Comparison of ENCODE assay signal across 8 cellular contexts in the genomic region with DNA sequence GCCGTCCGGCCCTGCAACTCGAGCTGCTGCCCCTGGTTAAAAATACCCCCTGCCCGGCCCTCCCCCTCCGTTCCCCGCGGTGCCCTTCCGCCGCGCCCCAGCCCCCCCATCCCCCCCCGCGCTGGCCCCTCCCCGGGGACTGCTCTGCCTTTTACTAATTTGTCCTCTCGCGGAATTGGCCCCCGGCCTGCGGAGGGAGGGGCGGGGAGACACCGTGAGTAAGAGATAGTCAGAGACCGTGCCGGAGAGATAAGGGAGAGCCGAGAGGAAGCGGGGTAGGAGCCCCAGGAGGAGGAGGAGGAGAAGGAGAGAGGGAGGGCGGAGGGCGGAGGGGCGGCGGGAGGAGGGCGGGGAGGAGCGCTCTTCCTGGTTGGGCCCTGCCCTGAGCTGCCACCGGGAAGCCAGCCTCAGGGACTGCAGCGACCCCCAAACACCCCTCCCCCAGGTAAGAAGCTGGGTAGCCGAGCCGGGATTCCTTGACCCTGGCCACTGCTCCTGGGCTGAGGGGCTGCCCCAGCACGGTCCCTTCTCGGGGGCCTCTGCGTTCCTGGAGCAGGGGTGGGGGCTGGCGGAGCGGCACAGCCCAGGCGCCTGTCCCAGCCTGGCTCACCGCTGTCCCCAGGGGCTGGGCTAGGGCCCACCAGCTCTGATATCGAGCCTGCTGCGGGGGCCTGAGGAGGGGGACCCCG. TPM values are rescaled to one million over a fixed set of nuclear protein-coding genes. Genes with fewer than 3 reads are reported as not detected.
DNase-seq lines count a peak whose midpoint lies in the region; ATAC-seq and TF ChIP-seq lines count a peak whose summit lies in the region.

A gene (plus strand): TSS at position 360 of the 689 bp plus-strand sequence. CDS start 774 bp downstream, outside the sequence.

- CTCF ChIA-PET in PC-3 (lab: Charles Lee), result interaction anchor here (0.7 to 1.2 kb wide), 2 partner anchors 47 to 404 kb away, joined by 3 to 4 read pairs; no protein-coding TSS in a partner anchor

- peak within 1 kb of the TSS; percentile 87 for H3K9ac ChIP-seq in PC-3 (ENCODE audit: low read length)
- H3K9ac ChIP-seq in mucosa of rectum (ENCODE audit: low read depth in 1 of 2, low read length in 2 of 2), result peak within 1 kb of the TSS; percentile 95 to 97

- no TSS peak for BruUV-seq in PC-3 (replicated peaks; lab: Mats Ljungman, UMichigan)

- no peaks in the 10 kb centered on the region for H3K9me3 ChIP-seq in PC-3 (ENCODE audit: low read length)
- no peaks in the 10 kb centered on the region for H3K9me3 ChIP-seq in mucosa of rectum (ENCODE audit: control insufficient read depth in 2 of 2, low read length in 2 of 2)

- H3K4me2 ChIP-seq in PC-3 (ENCODE audit: low read length), result peak within 1 kb of the TSS; percentile 99

- H3K79me2 ChIP-seq in PC-3 (ENCODE audit: low read length), result peaks cover 68% of the 10 kb centered on the region

- peaks cover 20% of the 10 kb centered on the region for H3K36me3 ChIP-seq in PC-3 (ENCODE audit: low read depth, low read length)
- peaks cover 17 to 29% of the 10 kb centered on the region in 2 donors for H3K36me3 ChIP-seq in mucosa of rectum (ENCODE audit: control insufficient read depth in 2 of 2, insufficient read depth in 2 of 2, low read length in 2 of 2)

- peaks cover 4% of the 10 kb centered on the region; the same call in 1 of the 2 replicates for H4K20me1 ChIP-seq in PC-3 (ENCODE audit: low read length)

- ATAC-seq in GM19043 (IDR thresholded peaks at IDR 0.05; ENCODE audit: low read depth, unreplicated experiment) (peak; percentile 27), PC-3 (peak; percentile 70)

- H3K27ac ChIP-seq in HL-60 (replicated peaks), result peak within 1 kb of the TSS; percentile 70
- H3K27ac ChIP-seq in PC-3 (ENCODE audit: low read length), result peak within 1 kb of the TSS; percentile 69
- peak within 1 kb of the TSS; percentile 97 for H3K27ac ChIP-seq in epithelial cell of prostate
- peak within 1 kb of the TSS; percentile 89 to 96 for H3K27ac ChIP-seq in mucosa of rectum (ENCODE audit: low read depth in 2 of 2, low read length in 2 of 2)

- intact Hi-C loops in PC-3 (cut with micrococcal nuclease), result loop anchor here (1.0 to 10.0 kb wide), 4 partner anchors 46 to 133 kb away; a partner anchor contains a TSS

- H3K9me2 ChIP-seq in PC-3 (replicated peaks; ENCODE audit: low read length), result no peaks in the 10 kb centered on the region

- H3K27me3 ChIP-seq in HL-60 (ENCODE audit: insufficient read depth, poor library complexity, severe bottlenecking) (no peaks in the 10 kb centered on the region), PC-3 (ENCODE audit: low read length) (no peaks in the 10 kb centered on the region), mucosa of rectum (ENCODE audit: control insufficient read depth in 2 of 2, insufficient read depth in 2 of 2, low read length in 2 of 2) (no peaks in the 10 kb centered on the region)

- H3K4me3 ChIP-seq in HL-60 (replicated peaks; ENCODE audit: insufficient read depth, low read length) (peak within 1 kb of the TSS; percentile 97), PC-3 (ENCODE audit: low read length) (peak within 1 kb of the TSS; percentile 92), mucosa of rectum (ENCODE audit: low read length in 2 of 2) (peak within 1 kb of the TSS; percentile 90 to 96)

- peak within 1 kb of the TSS; percentile 95 for H2AFZ ChIP-seq in PC-3 (ENCODE audit: low read length)

- POLR2A ChIA-PET in PC-3 (lab: Charles Lee; ENCODE audit: unreplicated experiment), result interaction anchor here (2.0 kb wide), 1 partner anchor 47 kb away, joined by 12 read pairs; a partner anchor contains a TSS

- TF ChIP-seq CTCF in HL-60 (IDR thresholded peaks at IDR 0.05; ENCODE audit: insufficient read depth, low read length), result no peak
- TF ChIP-seq CTCF in PC-3 (conservative IDR thresholded peaks at IDR 0.05; ENCODE audit: low read depth, low read length), result no peak

- H3K4me1 ChIP-seq in PC-3 (ENCODE audit: insufficient read depth, low read length) (peaks cover 27% of the 10 kb centered on the region), mucosa of rectum (ENCODE audit: control insufficient read depth in 2 of 2, insufficient read depth in 2 of 2, low read length in 2 of 2) (peaks cover 22 to 24% of the 10 kb centered on the region in 2 donors)

- H3F3A ChIP-seq in PC-3 (ENCODE audit: low read length, unreplicated experiment), result no peaks in the 10 kb centered on the region

- DNase-seq in AG08395 (ENCODE audit: low spot score) (peak; percentile 85), HL-60 (ENCODE audit: low read depth in 1 of 2, low spot score in 1 of 2) (peak; percentile 85 to 88), PC-3 (peak; percentile 98), activated T-cell treated with anti-CD3 and anti-CD28 coated beads for 24 hours (ENCODE audit: low read depth) (peak; percentile 73), epithelial cell of prostate (ENCODE audit: low read depth, low spot score) (peak; percentile 70)
- peak; percentile 49 to 58 for DNase-seq in stimulated activated CD8-positive, alpha-beta memory T cell treated with anti-CD3 and anti-CD28 coated beads, Interleukin-4, amount 100 ng/mL, for 4 hours (ENCODE audit: low read depth in 2 of 2, low spot score in 1 of 2)

RNA-seq across cellular contexts. Expression of the gene that starts here (rescaled TPM):
- 307 and 407 TPM in 2 replicates for total RNA-seq in PC-3 (2014; rRNA removed)

Comparison
In these comparisons a context has a peak if more than half of its experiments do, and no peak if none do; other contexts are left out.
1. Peak in every context shown above with its lines: DNase-seq, ATAC-seq, H3K4me3 ChIP-seq and H3K27ac ChIP-seq.